9 cellular contexts compared by ENCODE assay signal in genomic region chr4:21507439-21507838, GRCh38.
DNase-seq lines count a peak whose midpoint lies in the region; ATAC-seq, FAIRE-seq and TF ChIP-seq lines count a peak whose summit lies in the region.
"Had no signal": no experiment of that assay in that cellular context is flagged by ENCODE, and none has a peak within 500 bp of the region (broad histone marks: within the 10 kb centered on the region; RNA-seq: fewer than 3 reads in every experiment).

No MANE protein-coding gene starts in this region.

- ATAC-seq in GM19351 (IDR thresholded peaks at IDR 0.05; ENCODE audit: unreplicated experiment) (peak; percentile 84), GM12878 (peak; percentile 43; the same call in 2 of the 3 replicates)

- TF ChIP-seq CTCF in MM.1S (IDR thresholded peaks at IDR 0.05; ENCODE audit: low read length) (peak; percentile 28), GM12878 (IDR thresholded peaks at IDR 0.05 in 2 of 3, conservative IDR thresholded peaks at IDR 0.05 in 1 of 3; ENCODE audit: control insufficient read depth in 2 of 3, extremely low read depth in 1 of 3, insufficient read depth in 1 of 3, low read depth in 3 of 3, low read length in 3 of 3) (peak in 1 of 3 experiments; percentile 13; a peak in 2 of 6 replicates), neural progenitor cell (IDR thresholded peaks at IDR 0.05) (peak; percentile 52)

- intact Hi-C loops in GM12878 (cut with micrococcal nuclease; ENCODE audit: unreplicated experiment): no loop called here

- H4K20me1 ChIP-seq in MM.1S (ENCODE audit: insufficient read depth, low read length) (no peaks in the 10 kb centered on the region), GM12878 (ENCODE audit: control insufficient read depth, insufficient read depth) (no peaks in the 10 kb centered on the region), neural progenitor cell (ENCODE audit: low read depth) (no peaks in the 10 kb centered on the region)

- POLR2A ChIA-PET in GM12878 (lab: Charles Lee): no interaction called here

- DNase-seq in MM.1S: peak; percentile 30
- no peak for DNase-seq in GM12878 (ENCODE audit: low read depth, low spot score)
- DNase-seq in neural progenitor cell (ENCODE audit: low spot score): peak; percentile 10
- no peak for DNase-seq in stimulated activated naive CD4-positive, alpha-beta T cell (lab: John Stamatoyannopoulos, UW)
- DNase-seq in GM19240 (ENCODE audit: insufficient read length, low spot score): no peak
- DNase-seq in T-helper 2 cell: no peak
- DNase-seq: tibial artery had no signal

- H3K9me3 Mint-ChIP-seq in neural progenitor cell: no peaks in the 10 kb centered on the region
- H3K9me3 Mint-ChIP-seq: T-helper 1 cell treated with Interleukin-12 subunit alpha and Interleukin-12 subunit beta and Interleukin-4 antibody, amounts not matched to agents 30 μg/mL and 1 μg/mL, for 36 hours had no signal

- SMC1A ChIA-PET in GM12878 (lab: Charles Lee; ENCODE audit: uncharacterized antibody, unreplicated experiment): interaction anchor here (1.2 to 1.9 kb wide), 2 partner anchors 14 to 258 kb away, joined by 3 to 5 read pairs; no protein-coding TSS in a partner anchor

- H3K27ac Mint-ChIP-seq in neural progenitor cell: no peak overlapping the region
- H3K27ac Mint-ChIP-seq: T-helper 1 cell treated with Interleukin-12 subunit alpha and Interleukin-12 subunit beta and Interleukin-4 antibody, amounts not matched to agents 30 μg/mL and 1 μg/mL, for 36 hours had no signal

- CTCF ChIA-PET in GM12878 (lab: Yijun Ruan, JAX): interaction anchor here (1.1 to 9.6 kb wide), 3 partner anchors 13 to 734 kb away, joined by 3 to 105 read pairs (median 4); no protein-coding TSS in a partner anchor

- no peak for TF ChIP-seq EP300 in GM12878 (IDR thresholded peaks at IDR 0.05; ENCODE audit: borderline replicate concordance in 1 of 2, control insufficient read depth in 1 of 2, low read depth in 2 of 2, low read length in 2 of 2)

- no peaks in the 10 kb centered on the region for H3K4me1 ChIP-seq in MM.1S (ENCODE audit: low read length)
- H3K4me1 ChIP-seq in GM12878 (ENCODE audit: control insufficient read depth, insufficient read depth, low read length): no peaks in the 10 kb centered on the region
- H3K4me1 ChIP-seq in neural progenitor cell: no peaks in the 10 kb centered on the region
- H3K4me1 ChIP-seq: tibial artery had no signal

- BruUV-seq in GM12878 (replicated peaks; lab: Mats Ljungman, UMichigan): no TSS peak

- no peak overlapping the region for H3K4me3 ChIP-seq in MM.1S (ENCODE audit: low read length)
- H3K4me3 ChIP-seq in GM12878: no peak overlapping the region
- H3K4me3 ChIP-seq in neural progenitor cell: no peak overlapping the region
- H3K4me3 ChIP-seq: tibial artery had no signal

- no peak overlapping the region for H3K27ac ChIP-seq in MM.1S (ENCODE audit: low read length)
- H3K27ac ChIP-seq in GM12878 (ENCODE audit: control insufficient read depth, insufficient read depth): no peak overlapping the region
- H3K27ac ChIP-seq in neural progenitor cell: no peak overlapping the region
- H3K27ac ChIP-seq: tibial artery had no signal

- H3K9me2 ChIP-seq in MM.1S (replicated peaks; ENCODE audit: insufficient read depth, low read length): no peaks in the 10 kb centered on the region

- H3K4me1 Mint-ChIP-seq in neural progenitor cell: no peaks in the 10 kb centered on the region

- H3K27me3 Mint-ChIP-seq in neural progenitor cell (ENCODE audit: insufficient read depth, low read depth): no peaks in the 10 kb centered on the region

- no peaks in the 10 kb centered on the region for H3F3A ChIP-seq in MM.1S (ENCODE audit: insufficient read depth, low read length)
- no peaks in the 10 kb centered on the region for H3F3A ChIP-seq in neural progenitor cell (ENCODE audit: low read depth)

- H3K4me2 ChIP-seq in MM.1S (ENCODE audit: low read depth, low read length) (no peak overlapping the region), GM12878 (ENCODE audit: control insufficient read depth, insufficient read depth) (no peak overlapping the region), neural progenitor cell (no peak overlapping the region)

- 0 out of 2 replicates have a peak, but pooled peaks have one; percentile 5 for TF ChIP-seq RAD21 in GM12878 (IDR thresholded peaks at IDR 0.05; ENCODE audit: insufficient read depth, low read depth, low read length)

- H3K9ac ChIP-seq in MM.1S (ENCODE audit: low read length) (no peak overlapping the region), GM12878 (ENCODE audit: control insufficient read depth, insufficient read depth, low read length) (no peak overlapping the region), neural progenitor cell (no peak overlapping the region)

- no peak overlapping the region for H2AFZ ChIP-seq in MM.1S (ENCODE audit: low read length)
- no peak overlapping the region for H2AFZ ChIP-seq in GM12878 (ENCODE audit: control insufficient read depth, low read depth, low read length)
- no peak overlapping the region for H2AFZ ChIP-seq in neural progenitor cell (replicated peaks)

- no peaks in the 10 kb centered on the region for H3K79me2 ChIP-seq in MM.1S (ENCODE audit: low read length)
- H3K79me2 ChIP-seq in GM12878 (ENCODE audit: control insufficient read depth, insufficient read depth, low read length): no peaks in the 10 kb centered on the region
- no peaks in the 10 kb centered on the region for H3K79me2 ChIP-seq in neural progenitor cell (ENCODE audit: low read depth)

- in situ Hi-C loops in GM12878 (cut with MboI): loop anchor here (5.0 kb wide), 1 partner anchor 260 kb away; no protein-coding TSS in a partner anchor

- H3K4me3 Mint-ChIP-seq in neural progenitor cell: no peak overlapping the region
- H3K4me3 Mint-ChIP-seq: T-helper 1 cell treated with Interleukin-12 subunit alpha and Interleukin-12 subunit beta and Interleukin-4 antibody, amounts not matched to agents 30 μg/mL and 1 μg/mL, for 36 hours had no signal

- no peak for TF ChIP-seq POLR2A in GM12878 (IDR thresholded peaks at IDR 0.05; ENCODE audit: low read depth, low read length)

- RAD21 ChIA-PET in GM12878 (lab: Charles Lee; ENCODE audit: unreplicated experiment): interaction anchor here (1.0 kb wide), 1 partner anchor 260 kb away, joined by 4 read pairs; no protein-coding TSS in a partner anchor

- H3K27me3 ChIP-seq in MM.1S (replicated peaks; ENCODE audit: insufficient read depth, low read length) (no peaks in the 10 kb centered on the region), GM12878 (replicated peaks in 1 of 2; ENCODE audit: control insufficient read depth in 2 of 2, insufficient read depth in 2 of 2, low read length in 1 of 2) (no peaks in the 10 kb centered on the region), neural progenitor cell (no peaks in the 10 kb centered on the region)
- H3K27me3 ChIP-seq: tibial artery had no signal

- H3K9me3 ChIP-seq in MM.1S (replicated peaks; ENCODE audit: insufficient read depth, low read length) (no peaks in the 10 kb centered on the region), GM12878 (replicated peaks; ENCODE audit: control insufficient read depth, insufficient read depth, low read length) (no peaks in the 10 kb centered on the region), neural progenitor cell (ENCODE audit: low read depth) (no peaks in the 10 kb centered on the region)
- H3K9me3 ChIP-seq: tibial artery had no signal

- FAIRE-seq in GM12878 (lab: Jason Lieb, UNC): no peak

- no peaks in the 10 kb centered on the region for H3K36me3 ChIP-seq in MM.1S (replicated peaks; ENCODE audit: insufficient read depth, low read length)
- H3K36me3 ChIP-seq in GM12878 (ENCODE audit: control insufficient read depth in 2 of 2, insufficient read depth in 2 of 2, low read length in 1 of 2): no peaks in the 10 kb centered on the region
- H3K36me3 ChIP-seq in neural progenitor cell: no peaks in the 10 kb centered on the region
- H3K36me3 ChIP-seq: tibial artery had no signal

- no peaks in the 10 kb centered on the region for H3K36me3 Mint-ChIP-seq in neural progenitor cell

- WGBS in GM12878 (ENCODE audit: insufficient coverage, insufficient replicate concordance, low lambda C conversion rate, missing lambda C conversion rate): 10% methylated on average over 4 of the region's 4 CpGs

TF ChIP-seq in GM12878, 131 proteins besides CTCF, POLR2A, EP300 and RAD21:
- TF ChIP-seq REST (IDR thresholded peaks at IDR 0.05; ENCODE audit: low read depth, low read length): no peak
- TF ChIP-seq, protein P1, sequence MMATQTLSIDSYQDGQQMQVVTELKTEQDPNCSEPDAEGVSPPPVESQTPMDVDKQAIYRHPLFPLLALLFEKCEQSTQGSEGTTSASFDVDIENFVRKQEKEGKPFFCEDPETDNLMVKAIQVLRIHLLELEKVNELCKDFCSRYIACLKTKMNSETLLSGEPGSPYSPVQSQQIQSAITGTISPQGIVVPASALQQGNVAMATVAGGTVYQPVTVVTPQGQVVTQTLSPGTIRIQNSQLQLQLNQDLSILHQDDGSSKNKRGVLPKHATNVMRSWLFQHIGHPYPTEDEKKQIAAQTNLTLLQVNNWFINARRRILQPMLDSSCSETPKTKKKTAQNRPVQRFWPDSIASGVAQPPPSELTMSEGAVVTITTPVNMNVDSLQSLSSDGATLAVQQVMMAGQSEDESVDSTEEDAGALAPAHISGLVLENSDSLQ (IDR thresholded peaks at IDR 0.05): no peak

Comparison
In these comparisons a context has a peak if more than half of its experiments do, and no peak if none do; other contexts are left out.
1. DNase-seq: peak in MM.1S (single experiment) and neural progenitor cell (single experiment); none in GM12878 (single experiment), stimulated activated naive CD4-positive, alpha-beta T cell (0 of 6), GM19240 (single experiment) and T-helper 2 cell (0 of 5).